In the genomic region with DNA sequence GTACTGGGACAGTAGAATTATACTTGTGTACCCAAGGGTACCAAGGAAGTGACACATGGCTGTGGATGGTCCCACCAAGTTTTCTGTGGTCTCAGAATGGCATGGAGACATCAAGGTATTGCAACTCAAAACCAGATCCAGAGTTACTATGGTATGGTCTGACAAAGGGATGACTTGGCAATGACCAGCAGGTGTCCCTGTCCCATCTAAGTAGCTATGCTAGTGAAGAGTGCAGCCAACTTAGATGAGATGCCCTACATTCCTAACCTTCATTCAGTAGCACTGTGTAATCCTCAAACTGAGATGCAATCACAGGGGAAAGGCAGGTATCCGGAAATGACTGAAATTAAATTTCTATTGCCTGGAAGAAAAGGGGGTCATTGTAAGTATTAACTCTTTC, we compare ENCODE assay signal across 18 cellular contexts.
DNase-seq lines count a peak whose midpoint lies in the region; ATAC-seq and TF ChIP-seq lines count a peak whose summit lies in the region.
"Had no signal": no experiment of that assay in that cellular context is flagged by ENCODE, and none has a peak within 500 bp of the region (broad histone marks: within the 10 kb centered on the region; RNA-seq: fewer than 3 reads in every experiment).

No MANE protein-coding gene starts in this region.

- peak; percentile 11 for TF ChIP-seq CTCF in DND-41 (IDR thresholded peaks at IDR 0.05; ENCODE audit: borderline replicate concordance, extremely low read depth, low read length, poor library complexity, severe bottlenecking)
- TF ChIP-seq CTCF in LNCaP clone FGC (IDR thresholded peaks at IDR 0.05; ENCODE audit: control insufficient read depth, extremely low read depth, insufficient read depth): 0 out of 2 replicates have a peak, but pooled peaks have one; percentile 16
- peak; percentile 1 for TF ChIP-seq CTCF in brain microvascular endothelial cell (IDR thresholded peaks at IDR 0.05; ENCODE audit: low read depth, low read length, missing control alignments)
- peak; percentile 7 for TF ChIP-seq CTCF in lower lobe of right lung (IDR thresholded peaks at IDR 0.05)
- no peak for TF ChIP-seq CTCF in esophagus muscularis mucosa (IDR thresholded peaks at IDR 0.05)
- no peak for TF ChIP-seq CTCF in heart left ventricle (IDR thresholded peaks at IDR 0.05)

- no peak for TF ChIP-seq POLR2A in esophagus muscularis mucosa (IDR thresholded peaks at IDR 0.05; ENCODE audit: low read depth)
- TF ChIP-seq POLR2A in heart left ventricle (IDR thresholded peaks at IDR 0.05): no peak

- H3K27me3 ChIP-seq in DND-41 (ENCODE audit: insufficient read depth, low read length, poor library complexity) (no peaks in the 10 kb centered on the region), brain microvascular endothelial cell (replicated peaks) (no peaks in the 10 kb centered on the region), lower lobe of right lung (ENCODE audit: low read depth) (no peaks in the 10 kb centered on the region), esophagus muscularis mucosa (no peaks in the 10 kb centered on the region), heart left ventricle (no peaks in the 10 kb centered on the region)
- H3K27me3 ChIP-seq: adrenal gland, cardiac muscle cell had no signal

- in situ Hi-C loops in brain microvascular endothelial cell (cut with HindIII; ENCODE audit: low pct_ligation_motif_present, low sequenced_read_pairs): no loop called here

- H3K36me3 ChIP-seq in DND-41 (ENCODE audit: insufficient read depth, low read length) (no peaks in the 10 kb centered on the region), brain microvascular endothelial cell (replicated peaks) (no peaks in the 10 kb centered on the region), lower lobe of right lung (no peaks in the 10 kb centered on the region), esophagus muscularis mucosa (no peaks in the 10 kb centered on the region), heart left ventricle (no peaks in the 10 kb centered on the region)
- H3K36me3 ChIP-seq: adrenal gland, cardiac muscle cell had no signal

- ATAC-seq in DND-41 (ENCODE audit: insufficient read depth, low read depth) (no peak), lower lobe of right lung (no peak), HG02678 (IDR thresholded peaks at IDR 0.05; ENCODE audit: unreplicated experiment) (no peak), heart left ventricle (no peak)
- ATAC-seq: CD8-positive, alpha-beta T cell; foreskin keratinocyte; natural killer cell; right cardiac atrium had no signal

- no peaks in the 10 kb centered on the region for H4K20me1 ChIP-seq in DND-41 (ENCODE audit: insufficient read depth, low read length)

- H3K4me1 ChIP-seq in DND-41 (ENCODE audit: insufficient read depth, low read length) (no peaks in the 10 kb centered on the region), lower lobe of right lung (no peaks in the 10 kb centered on the region), esophagus muscularis mucosa (no peaks in the 10 kb centered on the region), heart left ventricle (peaks cover 0 to 11% (median 0%) of the 10 kb centered on the region in 12 donors)
- H3K4me1 ChIP-seq: adrenal gland, foreskin keratinocyte had no signal

- no peak overlapping the region for H3K4me2 ChIP-seq in DND-41 (ENCODE audit: insufficient read depth, low read length)

- H3K4me3 ChIP-seq in DND-41 (ENCODE audit: low read depth in 1 of 2, low read length in 2 of 2) (no peak overlapping the region), LNCaP clone FGC (ENCODE audit: low read depth, low read length) (no peak overlapping the region), brain microvascular endothelial cell (ENCODE audit: low read depth, low read length) (no peak overlapping the region), lower lobe of right lung (no peak overlapping the region), esophagus muscularis mucosa (no peak overlapping the region), heart left ventricle (no peak overlapping the region)
- H3K4me3 ChIP-seq: adrenal gland, cardiac muscle cell had no signal

- no peak for TF ChIP-seq EP300 in esophagus muscularis mucosa (IDR thresholded peaks at IDR 0.05)

- intact Hi-C loops in lower lobe of right lung (cut with DNase I): no loop called here
- intact Hi-C loops in esophagus muscularis mucosa (cut with DNase I): no loop called here
- intact Hi-C loops in heart left ventricle (cut with DNase I): no loop called here

- no peak overlapping the region for H2AFZ ChIP-seq in DND-41 (ENCODE audit: low read depth, low read length)

- DNase-seq in DND-41: no peak
- no peak for DNase-seq in LNCaP clone FGC (ENCODE audit: low read depth)
- no peak for DNase-seq in brain microvascular endothelial cell
- DNase-seq in lower lobe of right lung: no peak
- DNase-seq in esophagus muscularis mucosa (ENCODE audit: extremely low spot score): no peak
- no peak for DNase-seq in heart left ventricle
- DNase-seq: activated gamma-delta T cell; adrenal gland; CD8-positive, alpha-beta T cell; foreskin keratinocyte; natural killer cell; NCI-H526; OCI-M1; right cardiac atrium; substantia nigra had no signal

- no peak overlapping the region for H3K9ac ChIP-seq in DND-41 (ENCODE audit: low read depth, low read length)

- no peak overlapping the region for H3K27ac ChIP-seq in DND-41 (ENCODE audit: low read length)
- no peak overlapping the region for H3K27ac ChIP-seq in brain microvascular endothelial cell
- H3K27ac ChIP-seq in lower lobe of right lung: no peak overlapping the region
- H3K27ac ChIP-seq in esophagus muscularis mucosa (replicated peaks in 1 of 4): no peak overlapping the region
- no peak overlapping the region for H3K27ac ChIP-seq in heart left ventricle
- H3K27ac ChIP-seq: adrenal gland, cardiac muscle cell, foreskin keratinocyte, VCaP had no signal

- WGBS in esophagus muscularis mucosa: 78% methylated on average over 1 of the region's 1 CpG
- WGBS in heart left ventricle, 4 donors: 65 to 85% (median 78%) methylated on average over 1 of the region's 1 CpG

- peaks cover 5% of the 10 kb centered on the region for H3K9me3 ChIP-seq in DND-41 (ENCODE audit: insufficient read depth, low read length, severe bottlenecking)
- H3K9me3 ChIP-seq in lower lobe of right lung: no peaks in the 10 kb centered on the region
- H3K9me3 ChIP-seq in esophagus muscularis mucosa: peaks cover 0 to 2% (median 0%) of the 10 kb centered on the region in 4 donors
- peaks cover 0 to 15% (median 4%) of the 10 kb centered on the region in 12 donors for H3K9me3 ChIP-seq in heart left ventricle

- H3K79me2 ChIP-seq in DND-41 (ENCODE audit: insufficient read depth, low read length): no peaks in the 10 kb centered on the region

Comparison
In these comparisons a context has a peak if more than half of its experiments do, and no peak if none do; other contexts are left out.
1. CTCF ChIP-seq: peak in DND-41 (single experiment), LNCaP clone FGC (single experiment), brain microvascular endothelial cell (single experiment) and lower lobe of right lung (single experiment); none in esophagus muscularis mucosa (0 of 3) and heart left ventricle (0 of 12).